Comparison of ENCODE assay signal across 7 cellular contexts in the genomic region with DNA sequence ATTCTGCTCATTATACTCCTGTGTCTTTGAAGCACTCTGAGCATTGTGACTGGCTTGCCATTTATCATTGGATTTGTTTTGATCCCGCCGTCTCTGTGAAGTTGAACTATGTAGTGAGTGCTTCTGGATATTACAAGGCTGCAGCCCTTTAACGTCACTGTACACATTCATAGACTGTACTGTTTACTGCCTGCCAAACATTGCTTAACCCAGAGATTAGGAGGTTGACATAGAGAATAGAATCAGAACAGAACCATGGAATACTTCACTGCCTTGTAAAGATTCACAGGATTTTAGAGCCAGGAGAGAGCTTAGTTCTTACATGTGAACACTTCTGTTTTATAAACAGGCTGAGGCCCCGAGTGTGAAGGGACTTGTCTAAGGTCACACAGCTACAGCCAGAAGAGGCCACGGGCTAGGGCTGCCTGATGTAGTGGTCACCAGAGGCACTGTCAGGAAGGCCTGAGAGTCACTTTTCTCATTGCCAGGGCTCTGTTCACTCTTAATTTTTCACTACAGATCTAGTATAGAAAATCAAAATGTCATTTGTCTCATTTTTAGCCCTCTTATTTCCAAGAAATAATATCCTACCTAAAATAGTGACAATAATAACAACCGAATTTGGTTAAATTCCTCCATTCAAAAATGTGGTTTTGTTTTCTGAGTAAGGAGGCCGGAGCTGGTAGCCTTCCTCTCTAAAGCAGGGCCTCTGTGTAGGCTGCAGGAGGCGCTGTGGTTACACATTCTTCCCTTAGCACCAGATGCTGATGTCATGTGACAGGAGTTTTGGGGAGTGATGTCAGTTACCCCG.
DNase-seq lines count a peak whose midpoint lies in the region; ATAC-seq and TF ChIP-seq lines count a peak whose summit lies in the region.

No MANE protein-coding gene starts in this region.

- no peak overlapping the region for H2AFZ ChIP-seq in PC-9

- peak; percentile 92 for TF ChIP-seq CTCF in PC-9 (conservative IDR thresholded peaks at IDR 0.05)

- H3K27ac ChIP-seq in PC-9 (no peak overlapping the region), rectal smooth muscle tissue (ENCODE audit: low read depth, low read length) (peak overlapping the region; percentile 83)

- H3K9me2 ChIP-seq in PC-9 (ENCODE audit: insufficient read depth), result no peaks in the 10 kb centered on the region

- intact Hi-C loops in PC-9 (cut with micrococcal nuclease; ENCODE audit: unreplicated experiment), result no loop called here
- intact Hi-C loops in left ventricle myocardium superior (cut with micrococcal nuclease), result no loop called here

- no peaks in the 10 kb centered on the region for H3K79me2 ChIP-seq in PC-9 (ENCODE audit: low read depth)

- H3K4me3 ChIP-seq in PC-9 (no peak overlapping the region), adipocyte (ENCODE audit: low read length) (no peak overlapping the region), rectal smooth muscle tissue (ENCODE audit: low read length) (no peak overlapping the region)

- H4K20me1 ChIP-seq in PC-9 (ENCODE audit: insufficient read depth), result 0 out of 2 replicates have a peak, but pooled peaks cover 9% of the 10 kb centered on the region

- no peak overlapping the region for H3K4me2 ChIP-seq in PC-9

- H3K4me1 ChIP-seq in PC-9 (replicated peaks; ENCODE audit: insufficient read depth) (no peaks in the 10 kb centered on the region), adipocyte (ENCODE audit: control insufficient read depth, insufficient read depth, low read length) (peaks cover 15% of the 10 kb centered on the region), rectal smooth muscle tissue (ENCODE audit: control insufficient read depth, insufficient read depth, low read length) (peaks cover 10% of the 10 kb centered on the region)

- H3F3A ChIP-seq in PC-9 (ENCODE audit: insufficient read depth, low read depth), result no peaks in the 10 kb centered on the region

- H3K9ac ChIP-seq in adipocyte (ENCODE audit: low read length) (peak overlapping the region; percentile 49), rectal smooth muscle tissue (ENCODE audit: low read length) (no peak overlapping the region)

- H3K27me3 ChIP-seq in PC-9 (ENCODE audit: insufficient read depth, low read depth) (no peaks in the 10 kb centered on the region), adipocyte (replicated peaks; ENCODE audit: control insufficient read depth, insufficient read depth, low read length) (no peaks in the 10 kb centered on the region), rectal smooth muscle tissue (ENCODE audit: control insufficient read depth, insufficient read depth, low read length) (no peaks in the 10 kb centered on the region)

- ATAC-seq in HG02642 (IDR thresholded peaks at IDR 0.05; ENCODE audit: poor library complexity, unreplicated experiment), result peak; percentile 50
- ATAC-seq in left ventricle myocardium superior, result peak; percentile 97
- no peak for ATAC-seq in GM19328 (IDR thresholded peaks at IDR 0.05; ENCODE audit: unreplicated experiment)

- POLR2A ChIA-PET in PC-9 (lab: Charles Lee; ENCODE audit: unreplicated experiment), result no interaction called here

- H3K36me3 ChIP-seq in PC-9 (ENCODE audit: low read depth) (peaks cover 51% of the 10 kb centered on the region), adipocyte (ENCODE audit: control insufficient read depth, insufficient read depth, low read length, severe bottlenecking) (peaks cover 92% of the 10 kb centered on the region), rectal smooth muscle tissue (ENCODE audit: control insufficient read depth, insufficient read depth, low read length) (peaks cover 21% of the 10 kb centered on the region)

- DNase-seq in G401 (ENCODE audit: low spot score) (peak; percentile 53), PC-9 (peak; percentile 44 to 52), adipocyte (ENCODE audit: low read depth) (peak; percentile 84), left ventricle myocardium superior (peak; percentile 59)

- TSS peak; percentile 9 for BruUV-seq in PC-9 (replicated peaks; lab: Mats Ljungman, UMichigan)

- in situ Hi-C loops in G401 (cut with HindIII; ENCODE audit: low sequenced_read_pairs), result no loop called here

- CTCF ChIA-PET in PC-9 (lab: Charles Lee), result interaction anchor here (0.5 to 1.0 kb wide), 3 partner anchors 25 to 407 kb away, joined by 3 read pairs; no protein-coding TSS in a partner anchor

- no peaks in the 10 kb centered on the region for H3K9me3 ChIP-seq in PC-9 (ENCODE audit: insufficient read depth, low read depth)
- H3K9me3 ChIP-seq in adipocyte (ENCODE audit: control insufficient read depth, low read length), result no peaks in the 10 kb centered on the region
